In the genomic region with DNA sequence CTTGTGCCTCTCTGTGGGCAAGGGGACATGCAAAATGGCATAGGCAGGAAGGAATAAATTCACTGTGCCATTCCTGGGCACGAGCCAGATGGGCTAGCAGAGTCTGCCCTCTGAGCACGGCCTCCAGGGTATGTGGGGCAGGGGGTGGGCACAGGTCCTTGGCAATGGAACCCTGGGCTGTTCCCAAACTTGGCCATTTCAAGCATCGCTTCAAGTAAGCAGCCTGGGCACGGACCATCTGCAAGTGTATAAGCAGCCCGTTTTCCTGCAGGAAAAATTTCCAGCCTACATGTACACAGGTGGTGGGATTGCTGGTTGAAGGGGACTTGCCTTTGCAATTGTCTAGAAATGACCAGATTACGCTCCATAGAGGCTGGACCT, we compare ENCODE assay signal across 2 cellular contexts.
TF ChIP-seq lines count a peak whose summit lies in the region.

No MANE protein-coding gene starts in this region.

TF ChIP-seq in IMR-90, 13 proteins besides CTCF, POLR2A, EP300 and RAD21:
- TF ChIP-seq SMC3 (IDR thresholded peaks at IDR 0.05; ENCODE audit: low read depth, low read length): no peak
- no peak for TF ChIP-seq MAZ (IDR thresholded peaks at IDR 0.05; ENCODE audit: borderline replicate concordance, low read depth, low read length)
- no peak for TF ChIP-seq MXI1 (IDR thresholded peaks at IDR 0.05; ENCODE audit: borderline replicate concordance, low read depth, low read length)
- TF ChIP-seq RFX5 (IDR thresholded peaks at IDR 0.05; ENCODE audit: low read depth, low read length): no peak
- TF ChIP-seq CHD1 (IDR thresholded peaks at IDR 0.05; ENCODE audit: low read depth, low read length): no peak
- no peak for TF ChIP-seq RCOR1 (IDR thresholded peaks at IDR 0.05; ENCODE audit: insufficient replicate concordance, low read length)
- TF ChIP-seq MAFK (IDR thresholded peaks at IDR 0.05; ENCODE audit: low read depth, low read length): no peak
- no peak for TF ChIP-seq FOS (IDR thresholded peaks at IDR 0.05; ENCODE audit: low read depth, low read length)
- no peak for TF ChIP-seq BHLHE40 (IDR thresholded peaks at IDR 0.05; ENCODE audit: low read depth, low read length)
- TF ChIP-seq CEBPB (IDR thresholded peaks at IDR 0.05; ENCODE audit: low read depth, low read length): no peak
- TF ChIP-seq NFE2L2 (IDR thresholded peaks at IDR 0.05; ENCODE audit: low read depth, low read length): no peak
- TF ChIP-seq, protein P1, sequence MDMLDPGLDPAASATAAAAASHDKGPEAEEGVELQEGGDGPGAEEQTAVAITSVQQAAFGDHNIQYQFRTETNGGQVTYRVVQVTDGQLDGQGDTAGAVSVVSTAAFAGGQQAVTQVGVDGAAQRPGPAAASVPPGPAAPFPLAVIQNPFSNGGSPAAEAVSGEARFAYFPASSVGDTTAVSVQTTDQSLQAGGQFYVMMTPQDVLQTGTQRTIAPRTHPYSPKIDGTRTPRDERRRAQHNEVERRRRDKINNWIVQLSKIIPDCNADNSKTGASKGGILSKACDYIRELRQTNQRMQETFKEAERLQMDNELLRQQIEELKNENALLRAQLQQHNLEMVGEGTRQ (IDR thresholded peaks at IDR 0.05; ENCODE audit: low read depth, low read length): no peak
- TF ChIP-seq, protein P2, sequence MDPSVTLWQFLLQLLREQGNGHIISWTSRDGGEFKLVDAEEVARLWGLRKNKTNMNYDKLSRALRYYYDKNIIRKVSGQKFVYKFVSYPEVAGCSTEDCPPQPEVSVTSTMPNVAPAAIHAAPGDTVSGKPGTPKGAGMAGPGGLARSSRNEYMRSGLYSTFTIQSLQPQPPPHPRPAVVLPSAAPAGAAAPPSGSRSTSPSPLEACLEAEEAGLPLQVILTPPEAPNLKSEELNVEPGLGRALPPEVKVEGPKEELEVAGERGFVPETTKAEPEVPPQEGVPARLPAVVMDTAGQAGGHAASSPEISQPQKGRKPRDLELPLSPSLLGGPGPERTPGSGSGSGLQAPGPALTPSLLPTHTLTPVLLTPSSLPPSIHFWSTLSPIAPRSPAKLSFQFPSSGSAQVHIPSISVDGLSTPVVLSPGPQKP (IDR thresholded peaks at IDR 0.05; ENCODE audit: borderline replicate concordance, low read depth, low read length): no peak

TF ChIP-seq in H1, 55 proteins besides CTCF, POLR2A, EP300 and RAD21:
- no peak for TF ChIP-seq RBBP5 (IDR thresholded peaks at IDR 0.05; ENCODE audit: borderline replicate concordance, low read depth, low read length)
- no peak for TF ChIP-seq TBP (IDR thresholded peaks at IDR 0.05; ENCODE audit: low read depth, low read length)
- no peak for TF ChIP-seq MAFK (IDR thresholded peaks at IDR 0.05; ENCODE audit: low read depth, low read length)
- TF ChIP-seq SP4 (IDR thresholded peaks at IDR 0.05; ENCODE audit: low read length): no peak
- TF ChIP-seq POU5F1 (IDR thresholded peaks at IDR 0.05; ENCODE audit: low read depth, low read length): no peak
- no peak for TF ChIP-seq CBX5 (IDR thresholded peaks at IDR 0.05; ENCODE audit: low read depth, low read length)
- TF ChIP-seq BRCA1 (IDR thresholded peaks at IDR 0.05; ENCODE audit: low read depth, low read length): no peak
- TF ChIP-seq RNF2 (IDR thresholded peaks at IDR 0.05; ENCODE audit: borderline replicate concordance, low read depth, low read length, missing control alignments, poor library complexity, severe bottlenecking): no peak
- TF ChIP-seq GABPA (IDR thresholded peaks at IDR 0.05; ENCODE audit: borderline replicate concordance, insufficient read depth, low read length): no peak
